In genomic region chr7:96718107-96719003, GRCh38 we compare ENCODE assay signal across 11 cellular contexts. TPM values are rescaled to one million over a fixed set of nuclear protein-coding genes. Genes with fewer than 3 reads are reported as not detected.
DNase-seq lines count a peak whose midpoint lies in the region; ATAC-seq, FAIRE-seq and TF ChIP-seq lines count a peak whose summit lies in the region.
"Had no signal": no experiment of that assay in that cellular context is flagged by ENCODE, and none has a peak within 500 bp of the region (broad histone marks: within the 10 kb centered on the region; RNA-seq: fewer than 3 reads in every experiment).

No MANE protein-coding gene starts in this region.

- no peaks in the 10 kb centered on the region for H3K79me2 ChIP-seq in HepG2 (ENCODE audit: insufficient read depth, low read length)

- POLR2A ChIA-PET in HepG2 (lab: Yijun Ruan, JAX) = no interaction called here

- BruUV-seq in HepG2 (replicated peaks; lab: Mats Ljungman, UMichigan) = no TSS peak

- TF ChIP-seq EP300 in HepG2 (IDR thresholded peaks at IDR 0.05; ENCODE audit: low read depth in 2 of 2, low read length in 2 of 2) (no peak), HepG2 (CRISPR knock-in tag; IDR thresholded peaks at IDR 0.05; ENCODE audit: borderline replicate concordance) (no peak)

- H3K27ac ChIP-seq in liver (ENCODE audit: low read depth in 1 of 2, low read length in 2 of 2) (no peak overlapping the region), HepG2 (ENCODE audit: extremely low read length, insufficient read depth, low read length) (no peak overlapping the region), WERI-Rb-1 (no peak overlapping the region)
- H3K27ac ChIP-seq: HL-60 had no signal

- H3K9ac ChIP-seq in liver (ENCODE audit: low read depth in 1 of 2, low read length in 2 of 2) (no peak overlapping the region), HepG2 (ENCODE audit: insufficient read depth, low read depth, low read length) (no peak overlapping the region), endocrine pancreas (ENCODE audit: control insufficient read depth, insufficient read depth, low read length) (no peak overlapping the region)

- no peak overlapping the region for H3K4me3 ChIP-seq in liver (ENCODE audit: low read depth in 1 of 3, low read length in 3 of 3)
- no peak overlapping the region for H3K4me3 ChIP-seq in HepG2 (replicated peaks in 1 of 3; ENCODE audit: insufficient read depth in 1 of 3, low read depth in 2 of 3, low read length in 3 of 3)
- peak overlapping the region; percentile 36 for H3K4me3 ChIP-seq in endocrine pancreas (ENCODE audit: control insufficient read depth, insufficient read depth, low read length)
- H3K4me3 ChIP-seq in WERI-Rb-1 (ENCODE audit: low read depth, low read length) = no peak overlapping the region

- 46% methylated on average over 3 of the region's 3 CpGs for WGBS in liver
- WGBS in HepG2 (ENCODE audit: low lambda C conversion rate) = 15% methylated on average over 3 of the region's 3 CpGs

- intact Hi-C loops in HepG2 (cut with micrococcal nuclease; ENCODE audit: unreplicated experiment) = no loop called here
- intact Hi-C loops in left cardiac atrium (cut with DNase I) = no loop called here

- no peak overlapping the region for H2AFZ ChIP-seq in HepG2 (ENCODE audit: low read length)

- no peaks in the 10 kb centered on the region for H3K27me3 ChIP-seq in liver (ENCODE audit: control insufficient read depth in 4 of 4, insufficient read depth in 4 of 4, low read length in 3 of 4)
- no peaks in the 10 kb centered on the region for H3K27me3 ChIP-seq in HepG2 (ENCODE audit: control insufficient read depth in 1 of 2, insufficient read depth in 2 of 2, low read length in 2 of 2)
- no peaks in the 10 kb centered on the region for H3K27me3 ChIP-seq in endocrine pancreas (ENCODE audit: control insufficient read depth, insufficient read depth, low read length)
- H3K27me3 ChIP-seq in WERI-Rb-1 (ENCODE audit: insufficient read depth, low read depth, severe bottlenecking) = no peaks in the 10 kb centered on the region

- peaks cover 0 to 2% (median 1%) of the 10 kb centered on the region in 4 donors for H3K9me3 ChIP-seq in liver (ENCODE audit: control insufficient read depth in 4 of 4, low read length in 3 of 4)
- H3K9me3 ChIP-seq in HepG2 (ENCODE audit: low read length) = peaks cover 4% of the 10 kb centered on the region
- H3K9me3 ChIP-seq in endocrine pancreas (ENCODE audit: control insufficient read depth, low read length) = no peaks in the 10 kb centered on the region
- peaks cover under 1% of the 10 kb centered on the region for H3K9me3 ChIP-seq in WERI-Rb-1 (ENCODE audit: severe bottlenecking)

- TF ChIP-seq RAD21 in liver (IDR thresholded peaks at IDR 0.05) = no peak
- no peak for TF ChIP-seq RAD21 in HepG2 (CRISPR knock-in tag; IDR thresholded peaks at IDR 0.05)

- H4K20me1 ChIP-seq in HepG2 (ENCODE audit: insufficient read depth, low read length) = no peaks in the 10 kb centered on the region

- in situ Hi-C loops in HepG2 (cut with HindIII; ENCODE audit: extremely low pct_ligation_motif_present, low pct_unique_long_range_greater_than_20kb) = no loop called here

- FAIRE-seq in HepG2 (lab: Jason Lieb, UNC) = no peak

- TF ChIP-seq CTCF in liver (IDR thresholded peaks at IDR 0.05; ENCODE audit: low read depth, low read length, missing input control) (no peak), HepG2 (CRISPR knock-in tag; IDR thresholded peaks at IDR 0.05) (no peak), WERI-Rb-1 (IDR thresholded peaks at IDR 0.05; ENCODE audit: low read depth, low read length) (no peak)

- H3K4me1 ChIP-seq in liver (ENCODE audit: control insufficient read depth in 4 of 4, insufficient read depth in 4 of 4, low read length in 3 of 4) (peaks cover 3 to 8% (median 5%) of the 10 kb centered on the region in 4 donors), HepG2 (ENCODE audit: insufficient read depth, low read length) (no peaks in the 10 kb centered on the region), endocrine pancreas (ENCODE audit: control insufficient read depth, insufficient read depth, low read length) (peaks cover 11% of the 10 kb centered on the region)

- no peak for TF ChIP-seq POLR2A in HepG2 (IDR thresholded peaks at IDR 0.05; ENCODE audit: insufficient read depth in 1 of 2, low read depth in 2 of 2, low read length in 2 of 2)

- DNase-seq in HepG2 (ENCODE audit: low spot score) (no peak), left lobe of liver (ENCODE audit: low spot score) (no peak), WERI-Rb-1 (no peak), left cardiac atrium (no peak)
- DNase-seq: CD8-positive, alpha-beta T cell; HCEC 1CT; IMR-90 had no signal

- no peak for ATAC-seq in HepG2
- peak; percentile 80 for ATAC-seq in left lobe of liver
- ATAC-seq in left cardiac atrium = no peak
- ATAC-seq in HG02759 (IDR thresholded peaks at IDR 0.05; ENCODE audit: unreplicated experiment) = no peak
- ATAC-seq: CD8-positive, alpha-beta T cell had no signal

- CTCF ChIA-PET in HepG2 (lab: Yijun Ruan, JAX; ENCODE audit: low intra/inter-chr PET ratio, low total read pairs) = no interaction called here

- no peak overlapping the region for H3K4me2 ChIP-seq in HepG2 (ENCODE audit: low read depth, low read length)

- H3K36me3 ChIP-seq in liver (ENCODE audit: control insufficient read depth in 4 of 4, insufficient read depth in 3 of 4, low read depth in 1 of 4, low read length in 3 of 4) = no peaks in the 10 kb centered on the region
- H3K36me3 ChIP-seq in HepG2 (replicated peaks in 1 of 2; ENCODE audit: control insufficient read depth in 1 of 2, insufficient read depth in 2 of 2, low read length in 2 of 2) = no peaks in the 10 kb centered on the region
- no peaks in the 10 kb centered on the region for H3K36me3 ChIP-seq in endocrine pancreas (ENCODE audit: control insufficient read depth, insufficient read depth, low read length)
- no peaks in the 10 kb centered on the region for H3K36me3 ChIP-seq in WERI-Rb-1

TF ChIP-seq in liver, 16 proteins besides CTCF, POLR2A, EP300 and RAD21 (continues in another document):
- peak; percentile 54 for TF ChIP-seq SP1 (IDR thresholded peaks at IDR 0.05)

TF ChIP-seq in HepG2, 621 proteins besides CTCF, POLR2A, EP300 and RAD21:
- TF ChIP-seq, protein P1, sequence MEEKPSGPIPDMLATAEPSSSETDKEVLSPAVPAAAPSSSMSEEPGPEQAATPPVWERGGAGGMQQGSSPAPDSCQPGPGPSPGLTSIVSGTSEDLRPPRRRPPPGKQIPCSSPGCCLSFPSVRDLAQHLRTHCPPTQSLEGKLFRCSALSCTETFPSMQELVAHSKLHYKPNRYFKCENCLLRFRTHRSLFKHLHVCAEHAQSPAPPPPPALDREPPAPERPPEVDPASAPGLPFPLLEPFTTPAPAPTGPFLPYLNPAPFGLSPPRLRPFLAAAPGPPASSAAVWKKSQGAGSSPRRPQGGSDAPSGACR (CRISPR knock-in tag; IDR thresholded peaks at IDR 0.05) = no peak
- TF ChIP-seq ELK4 (CRISPR knock-in tag; IDR thresholded peaks at IDR 0.05; ENCODE audit: borderline replicate concordance) (no peak), SCMH1 (CRISPR knock-in tag; IDR thresholded peaks at IDR 0.05; ENCODE audit: borderline replicate concordance) (no peak), DNMT3B (CRISPR knock-in tag; conservative IDR thresholded peaks at IDR 0.05) (no peak)

RNA-seq across cellular contexts. Expression of gene SEM1, which starts 8.7 kb away (rescaled TPM):
- total RNA-seq in liver (10 to 100 TPM; 21.1 to 56.2 TPM), HepG2 (2016; rRNA removed; fragmentation: Illumina TruSeq; extraction: Trizol) (174 and 239 TPM in 2 replicates), left lobe of liver (27.2 TPM), left cardiac atrium (10 to 100 TPM; 51.3 to 59.8 TPM)
- polyA plus RNA-seq in liver (100 to 1,000 TPM in 1 of 2 donors, 10 to 100 TPM in 1; 49.1 to 325 TPM), HepG2 (2011; rRNA removed) (24.9 and 40.7 TPM in 2 replicates)
- 28.9 and 37.4 TPM in 2 replicates for total RNA-seq in HepG2 (2016; cell fraction: cytosol; rRNA removed; fragmentation: Illumina TruSeq; extraction: Trizol; ENCODE audit: low read depth)
- 187 and 251 TPM in 2 replicates for total RNA-seq in HepG2 (2016; cell fraction: insoluble cytoplasmic fraction; rRNA removed; fragmentation: Illumina TruSeq; extraction: Trizol)
- total RNA-seq in HepG2 (2016; cell fraction: membrane; rRNA removed; fragmentation: Illumina TruSeq; extraction: Trizol) = 78.5 and 87.8 TPM in 2 replicates
- 62.5 and 80.3 TPM in 2 replicates for total RNA-seq in HepG2 (2016; cell fraction: nucleus; rRNA removed; fragmentation: Illumina TruSeq; extraction: Trizol)
- polyA plus RNA-seq in HepG2 (2011; cell fraction: cytosol; rRNA removed) = 11.6 and 13.5 TPM in 2 replicates
- 12.7 and 14.0 TPM in 2 replicates for polyA plus RNA-seq in HepG2 (2011; cell fraction: nucleus; rRNA removed)
- polyA plus RNA-seq in HepG2 (2012) = 200 and 385 TPM in 2 replicates
- 104 and 118 TPM in 2 replicates for polyA plus RNA-seq in HepG2 (2016; cell fraction: cytosol; fragmentation: Illumina TruSeq; extraction: Trizol; ENCODE audit: low read depth)
- polyA plus RNA-seq in HepG2 (2016; cell fraction: insoluble cytoplasmic fraction; fragmentation: Illumina TruSeq; extraction: Trizol; ENCODE audit: low read depth) = 548 and 613 TPM in 2 replicates
- polyA plus RNA-seq in HepG2 (2016; cell fraction: membrane; fragmentation: Illumina TruSeq; extraction: Trizol; ENCODE audit: low read depth) = 162 and 169 TPM in 2 replicates
- 249 and 250 TPM in 2 replicates for polyA plus RNA-seq in HepG2 (2016; cell fraction: nucleus; fragmentation: Illumina TruSeq; extraction: Trizol; ENCODE audit: insufficient read depth, low read depth)
- 4.2 and 7.8 TPM in 2 replicates for polyA minus RNA-seq in HepG2 (2011; rRNA and poly(A)+ RNA removed; ENCODE audit: low replicate concordance)
- polyA minus RNA-seq in HepG2 (2011; cell fraction: cytosol; rRNA and poly(A)+ RNA removed) = 15.6 and 17.4 TPM in 2 replicates
- polyA minus RNA-seq in HepG2 (2011; cell fraction: nucleus; rRNA and poly(A)+ RNA removed) = 61.7 and 67.0 TPM in 2 replicates
